ENCODE assay signal across 27 cellular contexts in genomic region chr15:20386198-20386597, GRCh38.
"Had no signal": no experiment of that assay in that cellular context is flagged by ENCODE, and none has a peak within 500 bp of the region (broad histone marks: within the 10 kb centered on the region; RNA-seq: fewer than 3 reads in every experiment).

No MANE protein-coding gene starts in this region.

- DNase-seq: activated CD4-positive, alpha-beta T cell treated with anti-CD3 and anti-CD28 coated beads for 4 hours; activated CD4-positive, alpha-beta T cell treated with anti-CD3 and anti-CD28 coated beads, Interleukin-2, amount 50 U/mL, for 4 hours; activated CD8-positive, alpha-beta memory T cell treated with anti-CD3 and anti-CD28 coated beads, Interleukin-2, amount 50 U/mL, for 4 hours; activated effector memory CD4-positive, alpha-beta T cell treated with anti-CD3 and anti-CD28 coated beads, Interleukin-2, amount 50 U/mL, for 16 hours; activated naive CD4-positive, alpha-beta T cell treated with anti-CD3 and anti-CD28 coated beads for 36 hours; activated naive CD8-positive, alpha-beta T cell treated with anti-CD3 and anti-CD28 coated beads for 36 hours; activated T-cell treated with anti-CD3 and anti-CD28 coated beads, Interleukin-2, amount 50 U/mL, for 1 hour; adrenal gland; aorta; body of pancreas; cortex of kidney; foreskin keratinocyte; hypothalamus; midbrain; natural killer cell; occipital lobe; psoas muscle; stimulated activated naive CD4-positive, alpha-beta T cell treated with Interleukin-2 at 50 U/mL for 16 hours; uterus had no signal

- H3K36me3 Mint-ChIP-seq: activated naive CD8-positive, alpha-beta T cell treated with anti-CD3 and anti-CD28 coated beads for 36 hours; natural killer cell; neural progenitor cell had no signal

- H3K27ac ChIP-seq: adrenal gland, body of pancreas, cardiac muscle cell, esophagus muscularis mucosa, foreskin keratinocyte, heart left ventricle, neural progenitor cell, parathyroid adenoma, psoas muscle, tibial nerve, uterus, VCaP had no signal

- H3K27me3 Mint-ChIP-seq: activated naive CD8-positive, alpha-beta T cell treated with anti-CD3 and anti-CD28 coated beads for 36 hours had no signal

- H3K36me3 ChIP-seq: adrenal gland, cardiac muscle cell, esophagus muscularis mucosa, heart left ventricle, tibial nerve, uterus had no signal

- H3K9me3 ChIP-seq: adrenal gland, body of pancreas, esophagus muscularis mucosa, psoas muscle, uterus had no signal

- H3K4me2 ChIP-seq: neural progenitor cell had no signal

- H3K9me3 Mint-ChIP-seq: activated naive CD4-positive, alpha-beta T cell treated with anti-CD3 and anti-CD28 coated beads for 36 hours; activated naive CD8-positive, alpha-beta T cell treated with anti-CD3 and anti-CD28 coated beads for 36 hours; activated T-helper 1 cell treated with anti-CD3 and anti-CD28 coated beads, Interleukin-12 subunit alpha, Interleukin-12 subunit beta, Interleukin-2, Interleukin-4 antibody, amounts not matched to agents 30 ng/mL and 10 ng/mL and 1 ng/mL, durations not matched to agents 14 hours and 24 hours and 36 hours; natural killer cell had no signal

- H3K4me1 Mint-ChIP-seq: activated naive CD8-positive, alpha-beta T cell treated with anti-CD3 and anti-CD28 coated beads for 36 hours; natural killer cell; neural progenitor cell had no signal

- H3K4me3 Mint-ChIP-seq: activated naive CD4-positive, alpha-beta T cell treated with anti-CD3 and anti-CD28 coated beads for 36 hours; activated naive CD8-positive, alpha-beta T cell treated with anti-CD3 and anti-CD28 coated beads for 36 hours; activated T-helper 1 cell treated with anti-CD3 and anti-CD28 coated beads, Interleukin-12 subunit alpha, Interleukin-12 subunit beta, Interleukin-2, Interleukin-4 antibody, amounts not matched to agents 30 ng/mL and 10 ng/mL and 1 ng/mL, durations not matched to agents 14 hours and 24 hours and 36 hours; natural killer cell; neural progenitor cell had no signal

- H3K4me1 ChIP-seq: adrenal gland, body of pancreas, esophagus muscularis mucosa, foreskin keratinocyte, heart left ventricle, neural progenitor cell, parathyroid adenoma, psoas muscle, tibial nerve, uterus had no signal

- ATAC-seq: body of pancreas, foreskin keratinocyte, psoas muscle had no signal

- H3K4me3 ChIP-seq: adrenal gland, body of pancreas, cardiac muscle cell, esophagus muscularis mucosa, heart left ventricle, neural progenitor cell, psoas muscle, tibial nerve, uterus had no signal

- H3K27ac Mint-ChIP-seq: activated naive CD4-positive, alpha-beta T cell treated with anti-CD3 and anti-CD28 coated beads for 36 hours; activated naive CD8-positive, alpha-beta T cell treated with anti-CD3 and anti-CD28 coated beads for 36 hours; activated T-helper 1 cell treated with anti-CD3 and anti-CD28 coated beads, Interleukin-12 subunit alpha, Interleukin-12 subunit beta, Interleukin-2, Interleukin-4 antibody, amounts not matched to agents 30 ng/mL and 10 ng/mL and 1 ng/mL, durations not matched to agents 14 hours and 24 hours and 36 hours; natural killer cell; neural progenitor cell had no signal

- H3K27me3 ChIP-seq: adrenal gland, body of pancreas, cardiac muscle cell, esophagus muscularis mucosa, foreskin keratinocyte, heart left ventricle, neural progenitor cell, tibial nerve, uterus had no signal
